In the genomic region with DNA sequence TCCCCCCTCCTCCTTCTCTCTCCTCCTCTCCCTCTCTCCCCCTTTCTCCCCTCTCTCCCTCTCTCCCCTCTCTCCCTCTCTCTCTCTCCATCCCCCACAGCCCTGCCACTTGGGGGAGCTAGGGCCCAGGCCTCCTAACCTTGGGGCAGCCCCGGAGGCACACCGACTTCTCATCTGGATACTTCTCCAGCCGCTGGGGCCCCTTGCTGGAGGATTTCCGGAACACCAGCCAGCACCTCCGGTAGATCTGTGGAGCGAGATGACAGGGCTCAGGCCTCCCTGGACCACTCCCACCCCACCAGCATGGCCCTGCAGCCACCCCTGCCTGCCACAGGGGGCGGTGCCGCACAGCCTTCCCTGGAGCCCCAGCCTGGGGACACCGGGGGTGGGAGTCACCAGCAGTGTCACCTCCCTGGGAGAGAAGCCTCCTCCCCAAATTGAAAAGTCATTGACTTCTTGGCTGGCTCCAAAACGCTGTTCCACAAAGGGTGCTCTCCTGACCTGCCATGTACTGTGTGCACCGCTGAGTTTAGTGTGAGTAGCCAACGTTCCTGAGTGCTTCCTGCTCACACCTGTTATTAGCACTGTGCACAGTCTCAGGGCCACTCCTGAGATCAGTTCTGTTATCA, we compare ENCODE assay signal across 8 cellular contexts. TPM values are rescaled to one million over a fixed set of nuclear protein-coding genes. Genes with fewer than 3 reads are reported as not detected.
DNase-seq lines count a peak whose midpoint lies in the region; ATAC-seq and TF ChIP-seq lines count a peak whose summit lies in the region.

No MANE protein-coding gene starts in this region.

- TF ChIP-seq CTCF in epithelial cell of proximal tubule (conservative IDR thresholded peaks at IDR 0.05; ENCODE audit: low read depth, low read length) (peak; percentile 41), osteoblast (IDR thresholded peaks at IDR 0.05; ENCODE audit: extremely low read depth, low read depth, low read length) (peak; percentile 12)

- no peak overlapping the region for H3K4me2 ChIP-seq in osteoblast (ENCODE audit: insufficient read depth, low read length)

- H3K27me3 ChIP-seq in osteoblast (ENCODE audit: insufficient read depth, low read length) = no peaks in the 10 kb centered on the region

- peaks cover 24% of the 10 kb centered on the region for H3K4me1 ChIP-seq in osteoblast (ENCODE audit: insufficient read depth, low read length)

- DNase-seq in NCI-H2107 (lab: John Stamatoyannopoulos, UW) (peak; percentile 33), epithelial cell of proximal tubule (ENCODE audit: low read depth) (no peak), osteoblast (ENCODE audit: insufficient read length, low spot score, missing footprints) (no peak), COLO829 (ENCODE audit: low spot score) (no peak), epidermal melanocyte (ENCODE audit: insufficient read length, low spot score) (no peak)
- peak; percentile 86 for DNase-seq in activated CD4-positive, alpha-beta memory T cell treated with anti-CD3 and anti-CD28 coated beads, Interleukin-2, amount 10 ng/mL, durations not matched to agents 7 days and 5 days

- peaks cover 31% of the 10 kb centered on the region for H3K79me2 ChIP-seq in osteoblast (ENCODE audit: insufficient read depth, low read length)

- H4K20me1 ChIP-seq in osteoblast (ENCODE audit: insufficient read depth, low read length) = peaks cover 35% of the 10 kb centered on the region

- POLR2A ChIA-PET in activated CD4-positive, alpha-beta memory T cell treated with anti-CD3 and anti-CD28 coated beads, Interleukin-2, amount 10 ng/mL, durations not matched to agents 7 days and 5 days (lab: Charles Lee) = interaction anchor here (1.5 to 5.7 kb wide), 3 partner anchors 9 to 29 kb away, joined by 3 to 30 read pairs (median 8); a partner anchor contains a TSS

- H3K27ac Mint-ChIP-seq in activated CD4-positive, alpha-beta memory T cell treated with anti-CD3 and anti-CD28 coated beads, Interleukin-2, amount 10 ng/mL, durations not matched to agents 7 days and 5 days = peak overlapping the region; percentile 18

- peak; percentile 98 for ATAC-seq in GM18502 (IDR thresholded peaks at IDR 0.05; ENCODE audit: poor library complexity, unreplicated experiment)
- ATAC-seq in HG02610 (IDR thresholded peaks at IDR 0.05; ENCODE audit: unreplicated experiment) = peak; percentile 92

- peaks cover 37% of the 10 kb centered on the region for H3K36me3 ChIP-seq in osteoblast (ENCODE audit: insufficient read depth, low read length)

- peaks cover 18% of the 10 kb centered on the region for H3K4me1 Mint-ChIP-seq in activated CD4-positive, alpha-beta memory T cell treated with anti-CD3 and anti-CD28 coated beads, Interleukin-2, amount 10 ng/mL, durations not matched to agents 7 days and 5 days

- no peaks in the 10 kb centered on the region for H3K9me3 ChIP-seq in osteoblast (ENCODE audit: low read depth, low read length)

- no peak overlapping the region for H3K4me3 ChIP-seq in epithelial cell of proximal tubule (ENCODE audit: low read depth, low read length)
- no peak overlapping the region for H3K4me3 ChIP-seq in osteoblast (ENCODE audit: insufficient read depth, low read length)

- no peak overlapping the region for H2AFZ ChIP-seq in osteoblast (ENCODE audit: low read length)

- no peak overlapping the region for H3K4me3 Mint-ChIP-seq in activated CD4-positive, alpha-beta memory T cell treated with anti-CD3 and anti-CD28 coated beads, Interleukin-2, amount 10 ng/mL, durations not matched to agents 7 days and 5 days

- no peaks in the 10 kb centered on the region for H3K27me3 Mint-ChIP-seq in activated CD4-positive, alpha-beta memory T cell treated with anti-CD3 and anti-CD28 coated beads, Interleukin-2, amount 10 ng/mL, durations not matched to agents 7 days and 5 days

- peaks cover 12% of the 10 kb centered on the region for H3K36me3 Mint-ChIP-seq in activated CD4-positive, alpha-beta memory T cell treated with anti-CD3 and anti-CD28 coated beads, Interleukin-2, amount 10 ng/mL, durations not matched to agents 7 days and 5 days (ENCODE audit: low read depth)

- no peaks in the 10 kb centered on the region for H3K9me3 Mint-ChIP-seq in activated CD4-positive, alpha-beta memory T cell treated with anti-CD3 and anti-CD28 coated beads, Interleukin-2, amount 10 ng/mL, durations not matched to agents 7 days and 5 days

- CTCF ChIA-PET in activated CD4-positive, alpha-beta memory T cell treated with anti-CD3 and anti-CD28 coated beads, Interleukin-2, amount 10 ng/mL, durations not matched to agents 7 days and 5 days (lab: Charles Lee) = interaction anchor here (0.5 to 2.2 kb wide), 7 partner anchors 11 to 64 kb away, joined by 3 to 20 read pairs (median 4); a partner anchor contains a TSS

- no peak overlapping the region for H3K27ac ChIP-seq in osteoblast (ENCODE audit: low read depth, low read length)

RNA-seq across cellular contexts. Expression of a gene that starts 10.5 kb away (rescaled TPM):
- total RNA-seq in activated CD4-positive, alpha-beta memory T cell treated with anti-CD3 and anti-CD28 coated beads, Interleukin-2, amount 10 ng/mL, durations not matched to agents 7 days and 5 days = 1 to 10 TPM; 2.5 to 3.4 TPM
- total RNA-seq in epithelial cell of proximal tubule (35.3 and 39.5 TPM in 2 replicates), osteoblast (27.1 and 29.0 TPM in 2 replicates)

RNA-seq across cellular contexts. Expression of a gene that starts 13.3 kb away (rescaled TPM):
- total RNA-seq in activated CD4-positive, alpha-beta memory T cell treated with anti-CD3 and anti-CD28 coated beads, Interleukin-2, amount 10 ng/mL, durations not matched to agents 7 days and 5 days = 10 to 100 TPM; 47.8 to 48.8 TPM
- 64.5 and 140 TPM in 2 replicates for total RNA-seq in epithelial cell of proximal tubule
- total RNA-seq in osteoblast = 95.2 and 97.8 TPM in 2 replicates

RNA-seq across cellular contexts. Expression of a gene that starts 28.5 kb away (rescaled TPM):
- total RNA-seq in activated CD4-positive, alpha-beta memory T cell treated with anti-CD3 and anti-CD28 coated beads, Interleukin-2, amount 10 ng/mL, durations not matched to agents 7 days and 5 days = 10 to 100 TPM; 28.5 to 29.0 TPM
- total RNA-seq in epithelial cell of proximal tubule (40.0 and 45.4 TPM in 2 replicates), osteoblast (38.6 and 39.8 TPM in 2 replicates)

RNA-seq across cellular contexts. Expression of a gene that starts 28.6 kb away (rescaled TPM):
- 10 to 100 TPM; 35.8 to 36.1 TPM for total RNA-seq in activated CD4-positive, alpha-beta memory T cell treated with anti-CD3 and anti-CD28 coated beads, Interleukin-2, amount 10 ng/mL, durations not matched to agents 7 days and 5 days
- total RNA-seq in epithelial cell of proximal tubule (69.1 and 75.6 TPM in 2 replicates), osteoblast (39.8 and 45.1 TPM in 2 replicates)

Comparison
In these comparisons a context has a peak if more than half of its experiments do, and no peak if none do; other contexts are left out.
1. DNase-seq: peak in NCI-H2107 (single experiment) and activated CD4-positive, alpha-beta memory T cell treated with anti-CD3 and anti-CD28 coated beads, Interleukin-2, amount 10 ng/mL, durations not matched to agents 7 days and 5 days (single experiment); none in epithelial cell of proximal tubule (single experiment), osteoblast (single experiment), COLO829 (single experiment) and epidermal melanocyte (single experiment).